8 cellular contexts compared by ENCODE assay signal in genomic region chr6:45376310-45377040, GRCh38. TPM values are rescaled to one million over a fixed set of nuclear protein-coding genes. Genes with fewer than 3 reads are reported as not detected.
DNase-seq lines count a peak whose midpoint lies in the region; ATAC-seq and TF ChIP-seq lines count a peak whose summit lies in the region.

No MANE protein-coding gene starts in this region.

- POLR2A ChIA-PET in MCF 10A (lab: Yijun Ruan, JAX): interaction anchor here (0.6 to 2.2 kb wide), 10 partner anchors 14 to 302 kb away, joined by 3 to 15 read pairs (median 3); no protein-coding TSS in a partner anchor

- H3K9me3 Mint-ChIP-seq in MCF 10A (ENCODE audit: unreplicated experiment): no peaks in the 10 kb centered on the region

- no peaks in the 10 kb centered on the region for H3K27me3 ChIP-seq in left ventricle myocardium inferior (ENCODE audit: low read depth)
- no peaks in the 10 kb centered on the region for H3K27me3 ChIP-seq in lung (ENCODE audit: control insufficient read depth, insufficient read depth)
- H3K27me3 ChIP-seq in uterus: no peaks in the 10 kb centered on the region

- TF ChIP-seq CTCF in left ventricle myocardium inferior (IDR thresholded peaks at IDR 0.05; ENCODE audit: borderline replicate concordance) (no peak), MCF 10A (IDR thresholded peaks at IDR 0.05; ENCODE audit: unreplicated experiment) (no peak), lung (IDR thresholded peaks at IDR 0.05; ENCODE audit: control extremely low read depth, extremely low read depth) (no peak), uterus (IDR thresholded peaks at IDR 0.05) (no peak)

- CTCF ChIA-PET in MCF 10A (lab: Yijun Ruan, JAX): interaction anchor here (1.1 to 2.2 kb wide), 5 partner anchors 76 to 746 kb away, joined by 3 to 12 read pairs (median 4); no protein-coding TSS in a partner anchor

- BruUV-seq in MCF 10A (replicated peaks; lab: Mats Ljungman, UMichigan): no TSS peak

- WGBS in lung, 2 donors: 31 to 45% methylated on average over 11 of the region's 11 CpGs

- peaks cover 28% of the 10 kb centered on the region for H3K4me1 ChIP-seq in left ventricle myocardium inferior
- H3K4me1 ChIP-seq in lung (ENCODE audit: control insufficient read depth in 2 of 2, insufficient read depth in 2 of 2, low read length in 2 of 2): no peaks in the 10 kb centered on the region
- H3K4me1 ChIP-seq in uterus: no peaks in the 10 kb centered on the region

- intact Hi-C loops in left ventricle myocardium inferior (cut with micrococcal nuclease): no loop called here
- intact Hi-C loops in left ventricle myocardium superior (cut with micrococcal nuclease): no loop called here
- intact Hi-C loops in MCF 10A (cut with micrococcal nuclease): loop anchor here (1.0 to 10.0 kb wide), 3 partner anchors 302 to 721 kb away; no protein-coding TSS in a partner anchor
- intact Hi-C loops in uterus (cut with DNase I; ENCODE audit: low total_unique reads): no loop called here

- H3K9me3 ChIP-seq in left ventricle myocardium inferior (replicated peaks): no peaks in the 10 kb centered on the region
- no peaks in the 10 kb centered on the region for H3K9me3 ChIP-seq in lung (ENCODE audit: control insufficient read depth in 2 of 2, insufficient read depth in 1 of 2, low read length in 1 of 2)
- H3K9me3 ChIP-seq in uterus: no peaks in the 10 kb centered on the region

- DNase-seq in left ventricle myocardium inferior (no peak), left ventricle myocardium superior (no peak), MCF 10A (ENCODE audit: unreplicated experiment) (no peak), lung (ENCODE audit: low spot score) (no peak), uterus (no peak), germinal center (ENCODE audit: low spot score) (no peak)

- H3K4me3 ChIP-seq in left ventricle myocardium inferior: peak overlapping the region; percentile 86
- peak overlapping the region; percentile 68 for H3K4me3 ChIP-seq in lung
- H3K4me3 ChIP-seq in uterus: peak overlapping the region; percentile 56 to 82

- TF ChIP-seq POLR2A in uterus (IDR thresholded peaks at IDR 0.05): no peak

- peaks cover 17% of the 10 kb centered on the region for H3K4me1 Mint-ChIP-seq in MCF 10A (ENCODE audit: insufficient read depth, unreplicated experiment)

- ATAC-seq in left ventricle myocardium superior (no peak), lung (ENCODE audit: insufficient read depth, low FRiP score) (no peak), GM21367 (IDR thresholded peaks at IDR 0.05; ENCODE audit: unreplicated experiment) (no peak), HG02678 (IDR thresholded peaks at IDR 0.05; ENCODE audit: unreplicated experiment) (no peak)

- H3K36me3 ChIP-seq in left ventricle myocardium inferior (no peaks in the 10 kb centered on the region), lung (ENCODE audit: control insufficient read depth in 2 of 2, insufficient read depth in 2 of 2, low read length in 2 of 2) (no peaks in the 10 kb centered on the region), uterus (no peaks in the 10 kb centered on the region)

- H3K27ac Mint-ChIP-seq in MCF 10A (ENCODE audit: low read depth, unreplicated experiment): peak overlapping the region; percentile 98

- H3K27me3 Mint-ChIP-seq in MCF 10A (ENCODE audit: insufficient read depth, unreplicated experiment): no peaks in the 10 kb centered on the region

- H3K27ac ChIP-seq in left ventricle myocardium inferior (replicated peaks) (peak overlapping the region; percentile 93), lung (ENCODE audit: low read depth in 1 of 2, low read length in 1 of 2) (peak overlapping the region in 1 of 2 donors; percentile 69), uterus (peak overlapping the region; percentile 92 to 96)

- H3K4me3 Mint-ChIP-seq in MCF 10A (ENCODE audit: unreplicated experiment): peak overlapping the region; percentile 98

- no peaks in the 10 kb centered on the region for H3K36me3 Mint-ChIP-seq in MCF 10A (ENCODE audit: insufficient read depth, unreplicated experiment)

RNA-seq across cellular contexts. Expression of gene SUPT3H, which starts 1.3 kb away (rescaled TPM):
- 2.6 TPM for total RNA-seq in left ventricle myocardium inferior
- total RNA-seq in left ventricle myocardium superior: 2.8 TPM
- total RNA-seq in MCF 10A (2022): 12.7 and 14.4 TPM in 2 replicates
- total RNA-seq in lung: 10 to 100 TPM in 1 of 2 donors, 1 to 10 TPM in 1; 6.8 to 17.4 TPM
- 1 to 10 TPM; 5.2 to 9.6 TPM for polyA plus RNA-seq in lung
- 10 to 100 TPM in 2 of 4 donors, 1 to 10 TPM in 2; 1.3 to 14.9 (median 7.6) TPM for total RNA-seq in uterus

RNA-seq across cellular contexts. Expression of gene RUNX2, which starts 48.3 kb away (rescaled TPM):
- total RNA-seq in left ventricle myocardium inferior: 0.38 TPM
- 0.79 TPM for total RNA-seq in left ventricle myocardium superior
- total RNA-seq in MCF 10A (2022): 8.1 and 9.3 TPM in 2 replicates
- 1 to 10 TPM; 3.5 to 6.7 TPM for total RNA-seq in lung
- 1 to 10 TPM; 1.8 to 3.0 TPM for polyA plus RNA-seq in lung
- 1 to 10 TPM in 3 of 4 donors, under 1 TPM in 1; 0.26 to 6.2 (median 2.1) TPM for total RNA-seq in uterus
